ENCODE assay signal across 4 cellular contexts in the genomic region with DNA sequence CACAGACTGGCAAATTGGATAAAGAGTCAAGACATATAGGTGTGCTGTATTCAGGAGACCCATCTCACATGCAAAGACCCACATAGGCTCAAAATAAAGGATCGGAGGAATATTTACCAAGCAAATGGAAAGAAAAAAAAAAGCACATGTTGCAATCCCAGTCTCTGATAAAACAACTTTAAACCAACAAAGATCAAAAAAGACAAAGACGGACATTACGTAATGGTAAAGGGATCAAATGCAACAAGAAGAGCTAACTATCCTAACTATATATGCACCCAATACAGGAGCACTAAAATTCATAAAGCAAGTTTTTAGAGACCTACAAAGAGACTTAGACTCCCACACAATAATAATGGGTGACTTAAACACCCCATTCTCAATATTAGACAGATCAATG. TPM values are rescaled to one million over a fixed set of nuclear protein-coding genes. Genes with fewer than 3 reads are reported as not detected.
"Had no signal": no experiment of that assay in that cellular context is flagged by ENCODE, and none has a peak within 500 bp of the region (broad histone marks: within the 10 kb centered on the region; RNA-seq: fewer than 3 reads in every experiment).

No MANE protein-coding gene starts in this region.

RNA-seq across cellular contexts. Expression of a gene that starts 5.8 kb away (rescaled TPM):
- total RNA-seq: H1, H9 had no signal
- polyA plus RNA-seq: GM23338 had no signal

RNA-seq across cellular contexts. Expression of a gene that starts 24.7 kb away (rescaled TPM):
- total RNA-seq: GM23338, H1, H7, H9 had no signal
- polyA plus RNA-seq: GM23338, H1 had no signal
